Comparison of ENCODE assay signal across 20 cellular contexts in the genomic region with DNA sequence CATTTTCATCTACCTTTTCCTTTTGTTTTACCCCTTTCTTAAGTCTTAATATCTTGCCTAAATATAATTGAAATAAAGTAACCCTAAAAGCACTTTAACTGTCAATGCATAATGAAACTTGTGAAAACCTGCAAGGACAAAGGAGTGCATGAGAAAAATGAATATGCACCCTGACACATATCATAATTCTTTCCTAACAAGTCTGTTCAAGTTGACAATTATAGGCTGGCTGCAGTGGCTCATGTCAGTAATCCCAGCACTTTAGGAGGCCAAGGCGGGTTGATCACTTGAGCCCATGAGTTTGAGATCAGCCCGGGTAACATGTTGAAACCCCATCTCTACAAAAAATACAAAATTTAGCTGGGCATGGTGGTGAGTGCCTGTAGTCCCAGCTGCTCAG.
DNase-seq lines count a peak whose midpoint lies in the region; ATAC-seq, FAIRE-seq and TF ChIP-seq lines count a peak whose summit lies in the region.
"Had no signal": no experiment of that assay in that cellular context is flagged by ENCODE, and none has a peak within 500 bp of the region (broad histone marks: within the 10 kb centered on the region; RNA-seq: fewer than 3 reads in every experiment).

No MANE protein-coding gene starts in this region.

- H3K4me3 Mint-ChIP-seq in GM23338, result no peak overlapping the region
- H3K4me3 Mint-ChIP-seq in mesothelial cell of epicardium, result no peak overlapping the region
- H3K4me3 Mint-ChIP-seq in naive thymus-derived CD4-positive, alpha-beta T cell, result no peak overlapping the region
- H3K4me3 Mint-ChIP-seq: CD8-positive, alpha-beta T cell had no signal

- peaks cover 61% of the 10 kb centered on the region for H3K36me3 Mint-ChIP-seq in GM23338 (ENCODE audit: low read depth)
- H3K36me3 Mint-ChIP-seq in mesothelial cell of epicardium, result peaks cover 5% of the 10 kb centered on the region
- peaks cover 0 to 5% (median 4%) of the 10 kb centered on the region in 5 donors for H3K36me3 Mint-ChIP-seq in naive thymus-derived CD4-positive, alpha-beta T cell
- H3K36me3 Mint-ChIP-seq: CD8-positive, alpha-beta T cell had no signal

- H3K4me1 Mint-ChIP-seq in GM23338, result peaks cover 30% of the 10 kb centered on the region
- peaks cover 20% of the 10 kb centered on the region for H3K4me1 Mint-ChIP-seq in mesothelial cell of epicardium
- no peaks in the 10 kb centered on the region for H3K4me1 Mint-ChIP-seq in naive thymus-derived CD4-positive, alpha-beta T cell

- no peak for ATAC-seq in GM23338
- no peak for ATAC-seq in naive thymus-derived CD4-positive, alpha-beta T cell
- ATAC-seq: CD8-positive, alpha-beta T cell had no signal

- no peaks in the 10 kb centered on the region for H3K79me2 ChIP-seq in GM23338 (replicated peaks; ENCODE audit: insufficient read depth)

- H4K20me1 ChIP-seq in GM23338 (replicated peaks; ENCODE audit: insufficient read depth), result no peaks in the 10 kb centered on the region

- H3K36me3 ChIP-seq in GM23338 (ENCODE audit: insufficient read depth) (peaks cover 12% of the 10 kb centered on the region; the same call in 1 of the 2 replicates), bronchial epithelial cell (ENCODE audit: control insufficient read depth, insufficient read depth, low read length) (peaks cover 2% of the 10 kb centered on the region), ascending aorta (peaks cover 0 to 2% of the 10 kb centered on the region in 2 donors)
- no peaks in the 10 kb centered on the region for H3K36me3 ChIP-seq in naive thymus-derived CD4-positive, alpha-beta T cell (ENCODE audit: control insufficient read depth in 2 of 3, insufficient read depth in 3 of 3, low read length in 3 of 3)

- H3K9me3 ChIP-seq in ascending aorta, result no peaks in the 10 kb centered on the region
- H3K9me3 ChIP-seq in naive thymus-derived CD4-positive, alpha-beta T cell (ENCODE audit: control insufficient read depth in 2 of 3, low read length in 3 of 3), result no peaks in the 10 kb centered on the region

- 0 out of 2 replicates have a peak, but pooled peaks cover 3% of the 10 kb centered on the region for H3F3A ChIP-seq in GM23338 (replicated peaks; ENCODE audit: low read depth)

- peaks cover 5% of the 10 kb centered on the region; the same call in 2 of the 3 replicates for H3K9me3 Mint-ChIP-seq in GM23338
- H3K9me3 Mint-ChIP-seq in mesothelial cell of epicardium, result peaks cover 5% of the 10 kb centered on the region
- peaks cover 0 to 5% (median 3%) of the 10 kb centered on the region in 11 donors for H3K9me3 Mint-ChIP-seq in naive thymus-derived CD4-positive, alpha-beta T cell

- TF ChIP-seq CTCF in GM23338 (conservative IDR thresholded peaks at IDR 0.05; ENCODE audit: low read depth in 2 of 2) (no peak), bronchial epithelial cell (IDR thresholded peaks at IDR 0.05; ENCODE audit: insufficient read depth, low read length, severe bottlenecking) (no peak), mesothelial cell of epicardium (IDR thresholded peaks at IDR 0.05; ENCODE audit: unreplicated experiment) (no peak), ascending aorta (IDR thresholded peaks at IDR 0.05) (no peak)

- H2AFZ ChIP-seq in GM23338, result no peak overlapping the region

- no peak for DNase-seq in GM23338 (ENCODE audit: low spot score)
- DNase-seq in NCI-H1105 treated with DMSO at 0.1 percent for 48 hours (lab: John Stamatoyannopoulos, UW), result peak; percentile 73
- DNase-seq in bronchial epithelial cell (ENCODE audit: low read depth), result peak; percentile 89
- DNase-seq in mesothelial cell of epicardium (ENCODE audit: low spot score in 2 of 2, unreplicated experiment in 2 of 2), result no peak
- no peak for DNase-seq in ascending aorta (ENCODE audit: low spot score in 2 of 2)
- DNase-seq in naive thymus-derived CD4-positive, alpha-beta T cell, result no peak
- DNase-seq in GM19239 (ENCODE audit: insufficient read length, low spot score), result no peak
- DNase-seq: AML-193; C1 segment of cervical spinal cord; CD8-positive, alpha-beta T cell; Kasumi-1; NCI-H1436 treated with DMSO at 0.1 percent for 48 hours; NCI-H1930; NCI-H226; NCI-H510A treated with DMSO at 0.1 percent for 48 hours; NCI-H774; OCI-M1; SHP77; SW 1271 had no signal

- H3K27me3 ChIP-seq in GM23338 (ENCODE audit: insufficient read depth) (no peaks in the 10 kb centered on the region), bronchial epithelial cell (ENCODE audit: control insufficient read depth, insufficient read depth, low read length) (no peaks in the 10 kb centered on the region), ascending aorta (no peaks in the 10 kb centered on the region)
- H3K27me3 ChIP-seq in naive thymus-derived CD4-positive, alpha-beta T cell (ENCODE audit: control insufficient read depth in 2 of 2, insufficient read depth in 2 of 2, low read length in 2 of 2), result no peaks in the 10 kb centered on the region

- POLR2A ChIA-PET in naive thymus-derived CD4-positive, alpha-beta T cell (lab: Charles Lee), result no interaction called here

- CTCF ChIA-PET in naive thymus-derived CD4-positive, alpha-beta T cell (lab: Charles Lee), result no interaction called here

- H3K4me1 ChIP-seq in GM23338 (ENCODE audit: insufficient read depth), result no peaks in the 10 kb centered on the region
- H3K4me1 ChIP-seq in ascending aorta, result no peaks in the 10 kb centered on the region
- H3K4me1 ChIP-seq in naive thymus-derived CD4-positive, alpha-beta T cell (ENCODE audit: control insufficient read depth in 2 of 2, insufficient read depth in 2 of 2, low read length in 2 of 2), result no peaks in the 10 kb centered on the region

- no peak for FAIRE-seq in bronchial epithelial cell (lab: Jason Lieb, UNC)
- FAIRE-seq in GM19239 (lab: Jason Lieb, UNC), result no peak
- FAIRE-seq: H54 had no signal

- H3K27ac Mint-ChIP-seq in GM23338 (0 out of 2 replicates have a peak overlapping the region, but pooled peaks have one; percentile 65), mesothelial cell of epicardium (peak overlapping the region; percentile 34)
- H3K27ac Mint-ChIP-seq in naive thymus-derived CD4-positive, alpha-beta T cell, result no peak overlapping the region
- H3K27ac Mint-ChIP-seq: CD8-positive, alpha-beta T cell had no signal

- intact Hi-C loops in ascending aorta (cut with DNase I), result no loop called here
- intact Hi-C loops in naive thymus-derived CD4-positive, alpha-beta T cell (cut with micrococcal nuclease), result no loop called here

- H3K27ac ChIP-seq in GM23338 (ENCODE audit: low read depth) (no peak overlapping the region), ascending aorta (no peak overlapping the region)
- no peak overlapping the region for H3K27ac ChIP-seq in naive thymus-derived CD4-positive, alpha-beta T cell (ENCODE audit: low read depth, low read length)

- H3K27me3 Mint-ChIP-seq in GM23338 (ENCODE audit: insufficient read depth, low read depth, poor library complexity), result peaks cover 4% of the 10 kb centered on the region
- no peaks in the 10 kb centered on the region for H3K27me3 Mint-ChIP-seq in mesothelial cell of epicardium (ENCODE audit: low read depth)
- no peaks in the 10 kb centered on the region for H3K27me3 Mint-ChIP-seq in naive thymus-derived CD4-positive, alpha-beta T cell

- H3K9me2 ChIP-seq in GM23338 (ENCODE audit: insufficient read depth), result no peaks in the 10 kb centered on the region

- H3K4me3 ChIP-seq in GM23338, result no peak overlapping the region
- no peak overlapping the region for H3K4me3 ChIP-seq in bronchial epithelial cell (ENCODE audit: low read depth, low read length)
- no peak overlapping the region for H3K4me3 ChIP-seq in ascending aorta
- H3K4me3 ChIP-seq in naive thymus-derived CD4-positive, alpha-beta T cell (ENCODE audit: low read length), result no peak overlapping the region

- H3K4me2 ChIP-seq in GM23338, result no peak overlapping the region

TF ChIP-seq in GM23338, 12 proteins besides CTCF, POLR2A, EP300 and RAD21:
- TF ChIP-seq, protein P1, sequence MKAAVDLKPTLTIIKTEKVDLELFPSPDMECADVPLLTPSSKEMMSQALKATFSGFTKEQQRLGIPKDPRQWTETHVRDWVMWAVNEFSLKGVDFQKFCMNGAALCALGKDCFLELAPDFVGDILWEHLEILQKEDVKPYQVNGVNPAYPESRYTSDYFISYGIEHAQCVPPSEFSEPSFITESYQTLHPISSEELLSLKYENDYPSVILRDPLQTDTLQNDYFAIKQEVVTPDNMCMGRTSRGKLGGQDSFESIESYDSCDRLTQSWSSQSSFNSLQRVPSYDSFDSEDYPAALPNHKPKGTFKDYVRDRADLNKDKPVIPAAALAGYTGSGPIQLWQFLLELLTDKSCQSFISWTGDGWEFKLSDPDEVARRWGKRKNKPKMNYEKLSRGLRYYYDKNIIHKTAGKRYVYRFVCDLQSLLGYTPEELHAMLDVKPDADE (IDR thresholded peaks at IDR 0.05), result no peak
- TF ChIP-seq EZH2 (IDR thresholded peaks at IDR 0.05; ENCODE audit: low read depth, unreplicated experiment) (no peak), STAT1 (IDR thresholded peaks at IDR 0.05; ENCODE audit: unreplicated experiment) (no peak)
TF ChIP-seq in GM23338: peak in this region for 0.

Comparison
In these comparisons a context has a peak if more than half of its experiments do, and no peak if none do; other contexts are left out.
1. DNase-seq: peak in NCI-H1105 treated with DMSO at 0.1 percent for 48 hours (single experiment) and bronchial epithelial cell (single experiment); none in GM23338 (single experiment), mesothelial cell of epicardium (0 of 2), ascending aorta (0 of 2), naive thymus-derived CD4-positive, alpha-beta T cell (0 of 9) and GM19239 (single experiment).
2. H3K27ac Mint-ChIP-seq: peak in GM23338 (single experiment) and mesothelial cell of epicardium (single experiment); none in naive thymus-derived CD4-positive, alpha-beta T cell (0 of 9).